Comparison of ENCODE assay signal across 22 cellular contexts in the genomic region with DNA sequence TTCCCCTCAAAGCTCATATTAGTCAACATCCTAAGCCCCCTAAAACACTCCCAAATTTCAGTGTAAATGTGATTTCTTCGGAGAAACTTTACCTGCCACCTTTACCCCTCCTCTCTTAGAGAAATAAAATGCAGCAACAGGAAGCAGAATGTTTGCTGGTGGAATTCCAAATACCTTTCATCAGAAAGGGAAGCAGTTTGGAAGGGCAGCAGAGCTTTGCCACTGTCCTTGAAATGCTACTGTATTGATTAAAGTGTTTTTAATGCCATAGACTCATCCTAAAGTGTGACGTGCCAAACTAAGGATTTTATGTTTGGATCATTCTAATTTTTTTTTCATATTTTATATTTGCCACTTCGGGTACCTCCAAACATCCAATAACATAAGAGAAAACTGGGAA.
"Had no signal": no experiment of that assay in that cellular context is flagged by ENCODE, and none has a peak within 500 bp of the region (broad histone marks: within the 10 kb centered on the region; RNA-seq: fewer than 3 reads in every experiment).

No MANE protein-coding gene starts in this region.

- H3K4me1 ChIP-seq: SJSA1 had no signal

- H3K4me3 ChIP-seq: K562, SJSA1, SK-N-MC had no signal

- DNase-seq: Kasumi-1, MM.1S, NCI-H1092 treated with DMSO at 0.1 percent for 48 hours, NCI-H1436, NCI-H187, NCI-H2029, NCI-H2081 treated with DMSO at 0.1 percent for 48 hours, NCI-H2171, NCI-H226, NCI-H446, NCI-H510A, NCI-H524 treated with DMSO at 0.1 percent for 48 hours, NCI-H69, NCI-H774, SIG-M5 had no signal

- H3K4me2 ChIP-seq: KMS-11 had no signal

- H3K9me3 ChIP-seq: SJSA1 had no signal

- H3K27me3 ChIP-seq: SJSA1 had no signal

- H3K27me3 Mint-ChIP-seq: IgD-negative memory B cell had no signal

- H3K36me3 ChIP-seq: SJSA1 had no signal

- H3K36me3 Mint-ChIP-seq: IgD-negative memory B cell had no signal

- H3K27ac ChIP-seq: HL-60, KMS-11, RWPE1, SJSA1, SK-N-MC had no signal

- H3K9ac ChIP-seq: KMS-11 had no signal

- H3K4me3 Mint-ChIP-seq: IgD-negative memory B cell had no signal

- H3K9me3 Mint-ChIP-seq: IgD-negative memory B cell had no signal

- ATAC-seq: K562 had no signal
